ENCODE assay signal across 8 cellular contexts in the genomic region with DNA sequence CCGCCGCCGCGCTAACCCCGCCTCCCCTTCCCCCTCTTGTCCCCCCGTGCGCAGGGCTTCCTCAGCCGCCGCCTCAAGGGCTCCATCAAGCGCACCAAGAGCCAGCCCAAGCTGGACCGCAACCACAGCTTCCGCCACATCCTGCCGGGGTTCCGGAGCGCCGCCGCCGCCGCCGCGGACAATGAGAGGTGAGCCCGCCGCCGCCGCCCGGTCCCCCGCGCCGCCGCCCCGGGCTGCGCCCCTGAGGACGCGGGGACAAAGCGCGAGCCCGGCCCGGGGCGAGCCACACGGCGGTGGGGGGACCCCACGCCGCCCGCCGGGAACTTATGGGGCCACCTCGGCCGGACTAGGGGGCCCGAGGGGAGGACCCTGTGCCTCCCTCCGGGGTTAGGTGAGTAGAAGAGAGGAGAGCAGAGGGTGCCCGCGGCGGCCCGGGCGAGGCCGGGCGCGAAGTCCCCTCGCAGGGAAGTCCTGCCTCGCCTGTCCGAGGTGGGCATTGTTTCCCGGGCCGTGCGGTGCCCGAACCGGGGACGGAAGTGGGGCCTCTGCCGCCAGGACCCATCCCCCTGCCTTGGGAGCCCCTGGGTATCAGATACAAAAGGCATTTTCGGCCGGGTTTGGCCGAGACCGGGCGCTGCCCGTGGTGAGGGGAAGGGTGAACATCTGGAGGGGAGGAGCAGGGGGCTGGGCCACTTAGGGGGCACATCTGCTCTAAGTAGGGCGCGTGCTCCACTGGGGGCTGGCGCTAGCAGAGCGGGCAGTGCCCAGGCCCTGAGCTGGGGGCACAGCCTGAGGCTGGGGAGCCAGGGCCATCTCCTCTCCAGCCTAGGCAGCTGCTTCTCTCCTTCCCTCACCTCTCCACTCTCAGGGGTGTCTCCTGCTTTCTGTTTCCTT. TPM values are rescaled to one million over a fixed set of nuclear protein-coding genes. Genes with fewer than 3 reads are reported as not detected.
A peak's percentile ranks its signal among the peaks of the same experiment; 100 is the strongest.
DNase-seq lines count a peak whose midpoint lies in the region; ATAC-seq and TF ChIP-seq lines count a peak whose summit lies in the region.

No MANE protein-coding gene starts in this region.

- in situ Hi-C loops in astrocyte of the spinal cord (cut with HindIII; ENCODE audit: low sequenced_read_pairs): loop anchor here (10.0 kb wide), 1 partner anchor 145 kb away; no protein-coding TSS in a partner anchor

- no peak for TF ChIP-seq CTCF in astrocyte of the spinal cord (IDR thresholded peaks at IDR 0.05; ENCODE audit: low read depth, low read length)

- ATAC-seq in HG02588 (IDR thresholded peaks at IDR 0.05; ENCODE audit: unreplicated experiment): peak; percentile 78

- H3K4me3 ChIP-seq in astrocyte of the spinal cord (ENCODE audit: low read depth, low read length): peak overlapping the region; percentile 65

- peak; percentile 75 for DNase-seq in NCI-H748 (lab: John Stamatoyannopoulos, UW; ENCODE audit: unreplicated experiment)
- DNase-seq in NCI-H748 treated with DMSO at 0.1 percent for 48 hours (lab: John Stamatoyannopoulos, UW): no peak
- peak; percentile 71 for DNase-seq in RPMI7951 (ENCODE audit: low read depth)
- DNase-seq in astrocyte of the spinal cord (ENCODE audit: low read depth, low spot score): peak; percentile 52
- peak; percentile 51 for DNase-seq in iris pigment epithelial cell (ENCODE audit: low read depth)
- DNase-seq in stimulated activated CD4-positive, alpha-beta T cell treated with anti-CD3 and anti-CD28 coated beads, Interleukin-4, amount 100 ng/mL, for 1 hour: peak; percentile 18
- DNase-seq in T1000 (lab: John Stamatoyannopoulos, UW): no peak

RNA-seq across cellular contexts. Expression of a gene that starts 48.1 kb away (rescaled TPM):
- total RNA-seq in RPMI7951 (2014; rRNA removed; shearing (Covaris generic)): 3.1 and 3.8 TPM in 2 replicates

Comparison
In these comparisons a context has a peak if more than half of its experiments do, and no peak if none do; other contexts are left out.
1. DNase-seq: peak in NCI-H748 (single experiment), RPMI7951 (single experiment), astrocyte of the spinal cord (single experiment), iris pigment epithelial cell (single experiment) and stimulated activated CD4-positive, alpha-beta T cell treated with anti-CD3 and anti-CD28 coated beads, Interleukin-4, amount 100 ng/mL, for 1 hour (single experiment); none in NCI-H748 treated with DMSO at 0.1 percent for 48 hours (single experiment) and T1000 (single experiment).